In the genomic region with DNA sequence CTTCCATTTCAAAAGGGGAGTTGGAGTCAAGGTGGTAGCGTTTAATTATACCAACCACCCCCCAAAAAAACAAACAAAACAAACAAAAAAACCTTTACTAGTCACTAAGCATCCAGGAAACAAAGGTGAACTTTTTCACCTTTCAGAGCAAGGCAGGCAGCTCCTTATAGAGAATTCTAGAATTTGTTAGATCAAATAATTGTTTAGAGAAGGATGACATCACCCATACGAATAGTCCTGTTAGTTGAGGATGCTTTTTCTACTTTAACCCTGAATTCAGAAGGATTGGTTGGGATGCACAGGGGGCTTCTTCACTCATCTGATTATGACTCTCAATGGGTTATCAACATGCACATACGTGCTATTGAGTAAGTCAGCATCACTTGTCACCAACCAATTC, we compare ENCODE assay signal across 16 cellular contexts. TPM values are rescaled to one million over a fixed set of nuclear protein-coding genes. Genes with fewer than 3 reads are reported as not detected.
DNase-seq lines count a peak whose midpoint lies in the region; ATAC-seq, FAIRE-seq and TF ChIP-seq lines count a peak whose summit lies in the region.
"Had no signal": no experiment of that assay in that cellular context is flagged by ENCODE, and none has a peak within 500 bp of the region (broad histone marks: within the 10 kb centered on the region; RNA-seq: fewer than 3 reads in every experiment).

No MANE protein-coding gene starts in this region.

- H3K79me2 ChIP-seq in hepatocyte: peaks cover 98% of the 10 kb centered on the region

- no peak for ATAC-seq in activated CD8-positive, alpha-beta T cell treated with anti-CD3 and anti-CD28 coated beads for 36 hours
- ATAC-seq in pancreas: no peak
- ATAC-seq: left ventricle myocardium superior had no signal

- peaks cover 92% of the 10 kb centered on the region for H3K36me3 Mint-ChIP-seq in activated T-cell treated with anti-CD3 and anti-CD28 coated beads, Interleukin-2, amount 50 U/mL, for 24 hours (ENCODE audit: low read depth)
- peaks cover 66% of the 10 kb centered on the region for H3K36me3 Mint-ChIP-seq in activated CD8-positive, alpha-beta T cell treated with anti-CD3 and anti-CD28 coated beads for 36 hours (ENCODE audit: low read depth)

- H3K27ac Mint-ChIP-seq in activated T-cell treated with anti-CD3 and anti-CD28 coated beads, Interleukin-2, amount 50 U/mL, for 24 hours: peak overlapping the region; percentile 95
- H3K27ac Mint-ChIP-seq in activated CD8-positive, alpha-beta T cell treated with anti-CD3 and anti-CD28 coated beads for 36 hours: peak overlapping the region; percentile 63

- intact Hi-C loops in activated CD8-positive, alpha-beta T cell treated with anti-CD3 and anti-CD28 coated beads for 36 hours (cut with micrococcal nuclease): no loop called here
- intact Hi-C loops in pancreas (cut with DNase I): loop anchor here in 1 of 3 donors (10.0 kb wide), 1 partner anchor 78 kb away; no protein-coding TSS in a partner anchor

- H3K27me3 Mint-ChIP-seq in activated T-cell treated with anti-CD3 and anti-CD28 coated beads, Interleukin-2, amount 50 U/mL, for 24 hours: no peaks in the 10 kb centered on the region
- H3K27me3 Mint-ChIP-seq in activated CD8-positive, alpha-beta T cell treated with anti-CD3 and anti-CD28 coated beads for 36 hours: no peaks in the 10 kb centered on the region

- H3K36me3 ChIP-seq in hepatocyte (replicated peaks; ENCODE audit: insufficient read depth, low read depth): no peaks in the 10 kb centered on the region
- H3K36me3 ChIP-seq in skeletal muscle satellite cell (ENCODE audit: insufficient read depth, low read length): peaks cover 34% of the 10 kb centered on the region
- H3K36me3 ChIP-seq in pancreas: no peaks in the 10 kb centered on the region
- H3K36me3 ChIP-seq: thoracic aorta had no signal

- H3K4me2 ChIP-seq in hepatocyte: peak overlapping the region; percentile 83
- peak overlapping the region; percentile 77 for H3K4me2 ChIP-seq in skeletal muscle satellite cell (ENCODE audit: low read length)

- no peaks in the 10 kb centered on the region for H3K27me3 ChIP-seq in hepatocyte
- H3K27me3 ChIP-seq in skeletal muscle satellite cell (ENCODE audit: control insufficient read depth, insufficient read depth, low read length): no peaks in the 10 kb centered on the region
- no peaks in the 10 kb centered on the region for H3K27me3 ChIP-seq in pancreas

- 65% methylated on average over 3 of the region's 3 CpGs for WGBS in hepatocyte (ENCODE audit: low lambda C conversion rate, missing lambda C conversion rate)
- WGBS in pancreas, 2 donors: 31 to 37% methylated on average over 3 of the region's 3 CpGs

- no peaks in the 10 kb centered on the region for H3K9me2 ChIP-seq in hepatocyte (replicated peaks; ENCODE audit: insufficient read depth)

- TF ChIP-seq POLR2A in H54 (IDR thresholded peaks at IDR 0.05; ENCODE audit: low read depth, low read length): no peak

- H3K4me3 ChIP-seq in hepatocyte: no peak overlapping the region
- H3K4me3 ChIP-seq in skeletal muscle satellite cell (ENCODE audit: low read length): no peak overlapping the region
- H3K4me3 ChIP-seq in pancreas: no peak overlapping the region

- TF ChIP-seq CTCF in activated CD8-positive, alpha-beta T cell treated with anti-CD3 and anti-CD28 coated beads for 36 hours (IDR thresholded peaks at IDR 0.05): no peak
- no peak for TF ChIP-seq CTCF in hepatocyte (IDR thresholded peaks at IDR 0.05; ENCODE audit: poor library complexity)
- no peak for TF ChIP-seq CTCF in pancreas (IDR thresholded peaks at IDR 0.05)

- peaks cover 90% of the 10 kb centered on the region for H4K20me1 ChIP-seq in hepatocyte (ENCODE audit: insufficient read depth, poor library complexity, severe bottlenecking)

- H2AFZ ChIP-seq in hepatocyte: no peak overlapping the region

- H3K4me1 ChIP-seq in hepatocyte (ENCODE audit: insufficient read depth) (peaks cover 52% of the 10 kb centered on the region), skeletal muscle satellite cell (ENCODE audit: control insufficient read depth, insufficient read depth, low read length) (peaks cover 67% of the 10 kb centered on the region), pancreas (peaks cover 25 to 48% (median 44%) of the 10 kb centered on the region in 3 donors)

- POLR2A ChIA-PET in activated CD8-positive, alpha-beta T cell treated with anti-CD3 and anti-CD28 coated beads for 36 hours (lab: Charles Lee): interaction anchor here (1.0 to 1.9 kb wide), 2 partner anchors 8 to 49 kb away, joined by 3 to 7 read pairs; no protein-coding TSS in a partner anchor

- H3K9me3 ChIP-seq in hepatocyte (ENCODE audit: low read depth): no peaks in the 10 kb centered on the region
- no peaks in the 10 kb centered on the region for H3K9me3 ChIP-seq in skeletal muscle satellite cell (replicated peaks; ENCODE audit: low read length)
- H3K9me3 ChIP-seq in pancreas: no peaks in the 10 kb centered on the region
- H3K9me3 ChIP-seq: thoracic aorta had no signal

- no peak overlapping the region for H3K4me3 Mint-ChIP-seq in activated T-cell treated with anti-CD3 and anti-CD28 coated beads, Interleukin-2, amount 50 U/mL, for 24 hours
- no peak overlapping the region for H3K4me3 Mint-ChIP-seq in activated CD8-positive, alpha-beta T cell treated with anti-CD3 and anti-CD28 coated beads for 36 hours

- H3K27ac ChIP-seq in hepatocyte (peak overlapping the region; percentile 24), pancreas (peak overlapping the region in 2 of 4 donors; percentile 0 to 44)

- no peak for FAIRE-seq in pancreas (lab: Jason Lieb, UNC)
- FAIRE-seq in GM19239 (lab: Jason Lieb, UNC): no peak
- FAIRE-seq in H54 (lab: Jason Lieb, UNC): no peak

- H3K9ac ChIP-seq in skeletal muscle satellite cell (ENCODE audit: low read depth, low read length): peak overlapping the region; percentile 90

- no peaks in the 10 kb centered on the region for H3K9me3 Mint-ChIP-seq in activated T-cell treated with anti-CD3 and anti-CD28 coated beads, Interleukin-2, amount 50 U/mL, for 24 hours
- H3K9me3 Mint-ChIP-seq in activated CD8-positive, alpha-beta T cell treated with anti-CD3 and anti-CD28 coated beads for 36 hours: no peaks in the 10 kb centered on the region

- DNase-seq in activated T-cell treated with anti-CD3 and anti-CD28 coated beads, Interleukin-2, amount 50 U/mL, for 24 hours: no peak
- DNase-seq in activated T-cell treated with anti-CD3 and anti-CD28 coated beads for 4 hours (no peak), hepatocyte (ENCODE audit: low spot score) (no peak), pancreas (no peak), GM19239 (ENCODE audit: insufficient read length, low spot score) (no peak), H54 (ENCODE audit: insufficient read length, low spot score) (no peak)
- DNase-seq in activated CD8-positive, alpha-beta T cell treated with anti-CD3 and anti-CD28 coated beads for 36 hours: no peak
- DNase-seq: hippocampal formation; left ventricle myocardium superior; MM.1S; NCI-H2081; NCI-H774; nucleus accumbens; stimulated activated CD4-positive, alpha-beta T cell treated with anti-CD3 and anti-CD28 coated beads, Interleukin-12 subunit alpha, Interleukin-12 subunit beta, amount 100 ng/mL, for 4 hours had no signal

- H3K4me1 Mint-ChIP-seq in activated T-cell treated with anti-CD3 and anti-CD28 coated beads, Interleukin-2, amount 50 U/mL, for 24 hours (ENCODE audit: low read depth): peaks cover 76% of the 10 kb centered on the region
- H3K4me1 Mint-ChIP-seq in activated CD8-positive, alpha-beta T cell treated with anti-CD3 and anti-CD28 coated beads for 36 hours (ENCODE audit: low read depth): peaks cover 65% of the 10 kb centered on the region

- CTCF ChIA-PET in activated CD8-positive, alpha-beta T cell treated with anti-CD3 and anti-CD28 coated beads for 36 hours (lab: Charles Lee): interaction anchor here (0.8 to 1.1 kb wide), 2 partner anchors 27 to 33 kb away, joined by 3 read pairs; no protein-coding TSS in a partner anchor

RNA-seq across cellular contexts. Expression of a gene that starts 44.3 kb away (rescaled TPM):
- 100 to 1,000 TPM; 703 to 723 TPM for total RNA-seq in activated CD8-positive, alpha-beta T cell treated with anti-CD3 and anti-CD28 coated beads for 36 hours
- total RNA-seq in hepatocyte (841 and 897 TPM in 2 replicates), pancreas (100 to 1,000 TPM; 349 to 850 (median 535) TPM)
- polyA plus RNA-seq in hepatocyte (1,649 and 1,702 TPM in 2 replicates), pancreas (1,000 to 10,000 TPM; 1,207 to 2,220 TPM)
- 236 and 277 TPM in 2 replicates for total RNA-seq in skeletal muscle satellite cell (2012; rRNA removed)

RNA-seq across cellular contexts. Expression of a gene that starts 46.1 kb away (rescaled TPM):
- total RNA-seq in activated CD8-positive, alpha-beta T cell treated with anti-CD3 and anti-CD28 coated beads for 36 hours: 1 to 10 TPM; 1.7 to 2.0 TPM
- 0.16 TPM in 1 of 2 replicates, not detected in the other for total RNA-seq in hepatocyte
- polyA plus RNA-seq in hepatocyte: 0.97 and 0.98 TPM in 2 replicates
- total RNA-seq in skeletal muscle satellite cell (2012; rRNA removed): 0.66 and 1.0 TPM in 2 replicates
- under 1 TPM; 0.47 to 0.84 (median 0.53) TPM for total RNA-seq in pancreas
- polyA plus RNA-seq in pancreas: 1 to 10 TPM in 1 of 2 donors, under 1 TPM in 1; 0.68 to 2.8 TPM
